1 cellular context compared by ENCODE assay signal in genomic region chr7:55553087-55553345, GRCh38.
TF ChIP-seq lines count a peak whose summit lies in the region.

No MANE protein-coding gene starts in this region.

TF ChIP-seq in endothelial cell of umbilical vein, 7 proteins besides CTCF, POLR2A, EP300 and RAD21:
- no peak for TF ChIP-seq JUN (IDR thresholded peaks at IDR 0.05; ENCODE audit: borderline replicate concordance, insufficient read depth, insufficient read length, low read depth)
- no peak for TF ChIP-seq POLR2AphosphoS5 (IDR thresholded peaks at IDR 0.05; ENCODE audit: insufficient read depth, low read depth, low read length)
- TF ChIP-seq MYC (IDR thresholded peaks at IDR 0.05; ENCODE audit: low read depth, low read length): no peak
- TF ChIP-seq GATA2 (IDR thresholded peaks at IDR 0.05; ENCODE audit: insufficient read depth, insufficient read length, low read depth, low read length): no peak
- no peak for TF ChIP-seq EZH2 (IDR thresholded peaks at IDR 0.05; ENCODE audit: borderline replicate concordance, low read depth, low read length, severe bottlenecking)
- no peak for TF ChIP-seq FOS (IDR thresholded peaks at IDR 0.05; ENCODE audit: borderline replicate concordance, insufficient read depth, low read length)
- no peak for TF ChIP-seq MAX (IDR thresholded peaks at IDR 0.05; ENCODE audit: insufficient read depth, insufficient read length)
TF ChIP-seq in endothelial cell of umbilical vein: peak in this region for 0.
